In the genomic region with DNA sequence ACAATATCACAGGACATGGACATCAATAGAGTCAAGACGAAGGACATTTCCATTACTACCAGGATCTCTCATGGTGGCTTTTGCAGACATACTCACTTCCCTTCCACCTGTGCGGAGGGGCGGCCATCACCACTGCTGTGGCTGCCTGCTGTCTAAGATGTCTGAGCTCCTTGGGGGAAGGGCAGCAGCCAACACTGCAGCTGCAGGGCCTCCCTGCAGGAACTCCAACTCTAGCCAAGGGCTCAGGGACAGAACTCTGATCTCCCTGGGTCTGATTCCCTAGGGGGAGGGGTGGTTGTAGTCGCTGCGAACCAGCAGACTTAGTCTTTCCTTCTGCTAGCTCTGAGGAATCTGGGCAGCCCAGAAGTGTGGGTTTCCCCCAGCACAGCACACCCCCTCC, we compare ENCODE assay signal across 19 cellular contexts.
"Had no signal": no experiment of that assay in that cellular context is flagged by ENCODE, and none has a peak within 500 bp of the region (broad histone marks: within the 10 kb centered on the region; RNA-seq: fewer than 3 reads in every experiment).

No MANE protein-coding gene starts in this region.

- DNase-seq: activated B cell treated with CpG ODN at 0.5 μM for 24 hours; activated CD4-positive, alpha-beta T cell treated with anti-CD3 and anti-CD28 coated beads for 4 hours; activated CD8-positive, alpha-beta T cell treated with anti-CD3 and anti-CD28 coated beads for 36 hours; activated naive CD4-positive, alpha-beta T cell treated with Interleukin-2 at 50 U/mL for 16 hours; activated T-cell treated with anti-CD3 and anti-CD28 coated beads, Interleukin-2, amount 50 U/mL, for 1 hour; body of pancreas; central memory CD4-positive, alpha-beta T cell; dorsolateral prefrontal cortex; foreskin keratinocyte; glutamatergic neuron; hippocampal formation; left colon; lower lobe of right lung; occipital lobe; posterior cingulate gyrus; sigmoid colon; stimulated activated CD8-positive, alpha-beta memory T cell treated with anti-CD3 and anti-CD28 coated beads, Interleukin-4, amount 100 ng/mL, for 48 hours; stimulated activated naive CD4-positive, alpha-beta T cell; thyroid gland had no signal

- H3K4me1 ChIP-seq: body of pancreas, foreskin keratinocyte, lower lobe of right lung, sigmoid colon, thyroid gland had no signal

- H3K27me3 ChIP-seq: body of pancreas, sigmoid colon, thyroid gland had no signal

- H3K9me3 ChIP-seq: body of pancreas, lower lobe of right lung, sigmoid colon, thyroid gland had no signal

- H3K4me3 ChIP-seq: body of pancreas, dorsolateral prefrontal cortex, lower lobe of right lung, sigmoid colon, thyroid gland had no signal

- H3K36me3 ChIP-seq: lower lobe of right lung, sigmoid colon, thyroid gland had no signal

- H3K27ac ChIP-seq: body of pancreas, dorsolateral prefrontal cortex, foreskin keratinocyte, lower lobe of right lung, sigmoid colon, thyroid gland had no signal
